In genomic region chr3:197734667-197735318, GRCh38 we compare ENCODE assay signal across 8 cellular contexts. TPM values are rescaled to one million over a fixed set of nuclear protein-coding genes. Genes with fewer than 3 reads are reported as not detected.
DNase-seq lines count a peak whose midpoint lies in the region; ATAC-seq lines count a peak whose summit lies in the region.

No MANE protein-coding gene starts in this region.

- H3K4me3 Mint-ChIP-seq in activated T-cell treated with anti-CD3 and anti-CD28 coated beads, Interleukin-2, amount 50 U/mL, for 72 hours = peak overlapping the region; percentile 52 to 53
- H3K4me3 Mint-ChIP-seq in T-helper 17 cell = peak overlapping the region; percentile 49
- peak overlapping the region; percentile 70 to 88 for H3K4me3 Mint-ChIP-seq in stimulated activated naive B cell treated with anti-CD40 and anti-IgM and Interleukin-4, amounts not matched to agents 10 μg/mL and 1 μg/mL and 100 μg/mL, for 72 hours

- H3K4me1 Mint-ChIP-seq in activated T-cell treated with anti-CD3 and anti-CD28 coated beads, Interleukin-2, amount 50 U/mL, for 72 hours (ENCODE audit: low read depth) = peaks cover 48% of the 10 kb centered on the region
- H3K4me1 Mint-ChIP-seq in T-helper 17 cell = peaks cover 38% of the 10 kb centered on the region
- H3K4me1 Mint-ChIP-seq in stimulated activated naive B cell treated with anti-CD40 and anti-IgM and Interleukin-4, amounts not matched to agents 10 μg/mL and 1 μg/mL and 100 μg/mL, for 72 hours = peaks cover 34 to 71% of the 10 kb centered on the region in 2 donors

- no peaks in the 10 kb centered on the region for H3K27me3 Mint-ChIP-seq in activated T-cell treated with anti-CD3 and anti-CD28 coated beads, Interleukin-2, amount 50 U/mL, for 72 hours (ENCODE audit: low read depth)
- no peaks in the 10 kb centered on the region for H3K27me3 Mint-ChIP-seq in T-helper 17 cell
- H3K27me3 Mint-ChIP-seq in stimulated activated naive B cell treated with anti-CD40 and anti-IgM and Interleukin-4, amounts not matched to agents 10 μg/mL and 1 μg/mL and 100 μg/mL, for 72 hours = no peaks in the 10 kb centered on the region

- ATAC-seq in activated T-cell treated with anti-CD3 and anti-CD28 coated beads, Interleukin-2, amount 50 U/mL, for 72 hours (replicated peaks in 1 of 2) = no peak
- ATAC-seq in HG03045 (IDR thresholded peaks at IDR 0.05; ENCODE audit: unreplicated experiment) (peak; percentile 40), T-helper 17 cell (no peak)
- ATAC-seq in stimulated activated naive B cell treated with anti-CD40 and anti-IgM and Interleukin-4, amounts not matched to agents 10 μg/mL and 1 μg/mL and 100 μg/mL, for 72 hours (replicated peaks) = peak; percentile 45 to 58

- no peaks in the 10 kb centered on the region for H3K9me3 Mint-ChIP-seq in activated T-cell treated with anti-CD3 and anti-CD28 coated beads, Interleukin-2, amount 50 U/mL, for 72 hours
- peaks cover 0 to 4% of the 10 kb centered on the region in 2 donors for H3K9me3 Mint-ChIP-seq in stimulated activated naive B cell treated with anti-CD40 and anti-IgM and Interleukin-4, amounts not matched to agents 10 μg/mL and 1 μg/mL and 100 μg/mL, for 72 hours

- DNase-seq in activated T-cell treated with anti-CD3 and anti-CD28 coated beads, Interleukin-2, amount 50 U/mL, for 72 hours = no peak
- no peak for DNase-seq in activated T-cell treated with anti-CD3 and anti-CD28 coated beads, Interleukin-2, amount 50 U/mL, for 1 hour
- no peak for DNase-seq in T-helper 17 cell
- DNase-seq in stimulated activated naive B cell treated with anti-CD40 and anti-IgM and Interleukin-4, amounts not matched to agents 10 μg/mL and 1 μg/mL and 100 μg/mL, for 72 hours = peak; percentile 44
- no peak for DNase-seq in COR-L47 (lab: John Stamatoyannopoulos, UW)
- DNase-seq in HuH-7.5 (ENCODE audit: low spot score) = no peak
- DNase-seq in activated CD4-positive, alpha-beta T cell treated with anti-CD3 and anti-CD28 coated beads, Interleukin-2, amount 50 U/mL, for 1 hour = no peak

- H3K36me3 Mint-ChIP-seq in activated T-cell treated with anti-CD3 and anti-CD28 coated beads, Interleukin-2, amount 50 U/mL, for 72 hours (ENCODE audit: insufficient read depth in 2 of 2) = peaks cover 1 to 2% of the 10 kb centered on the region in 2 donors
- H3K36me3 Mint-ChIP-seq in T-helper 17 cell (ENCODE audit: low read depth) = peaks cover 4% of the 10 kb centered on the region
- H3K36me3 Mint-ChIP-seq in stimulated activated naive B cell treated with anti-CD40 and anti-IgM and Interleukin-4, amounts not matched to agents 10 μg/mL and 1 μg/mL and 100 μg/mL, for 72 hours = peaks cover 42 to 58% of the 10 kb centered on the region in 2 donors

- no peak overlapping the region for H3K27ac Mint-ChIP-seq in activated T-cell treated with anti-CD3 and anti-CD28 coated beads, Interleukin-2, amount 50 U/mL, for 72 hours
- peak overlapping the region; percentile 37 for H3K27ac Mint-ChIP-seq in T-helper 17 cell
- peak overlapping the region; percentile 84 for H3K27ac Mint-ChIP-seq in stimulated activated naive B cell treated with anti-CD40 and anti-IgM and Interleukin-4, amounts not matched to agents 10 μg/mL and 1 μg/mL and 100 μg/mL, for 72 hours

- H3K9me3 ChIP-seq in T-helper 17 cell (ENCODE audit: control insufficient read depth, low read length, poor library complexity, severe bottlenecking) = no peaks in the 10 kb centered on the region

RNA-seq across cellular contexts. Expression of gene RUBCN, which starts 1.9 kb away (rescaled TPM):
- 10 to 100 TPM; 33.1 to 33.9 TPM for total RNA-seq in activated T-cell treated with anti-CD3 and anti-CD28 coated beads, Interleukin-2, amount 50 U/mL, for 72 hours
- 10 to 100 TPM; 40.2 to 41.7 TPM for total RNA-seq in T-helper 17 cell

RNA-seq across cellular contexts. Expression of gene FYTTD1, which starts 14.9 kb away (rescaled TPM):
- total RNA-seq in activated T-cell treated with anti-CD3 and anti-CD28 coated beads, Interleukin-2, amount 50 U/mL, for 72 hours = 10 to 100 TPM; 31.6 to 37.5 TPM
- total RNA-seq in T-helper 17 cell = 10 to 100 TPM; 52.0 to 67.1 TPM

RNA-seq across cellular contexts. Expression of gene LRCH3, which starts 56.3 kb away (rescaled TPM):
- total RNA-seq in activated T-cell treated with anti-CD3 and anti-CD28 coated beads, Interleukin-2, amount 50 U/mL, for 72 hours = 10 to 100 TPM; 67.2 to 68.1 TPM
- 10 to 100 TPM; 48.6 to 56.8 TPM for total RNA-seq in T-helper 17 cell

Comparison
In these comparisons a context has a peak if more than half of its experiments do, and no peak if none do; other contexts are left out.
1. ATAC-seq: peak in HG03045 (single experiment) and stimulated activated naive B cell treated with anti-CD40 and anti-IgM and Interleukin-4, amounts not matched to agents 10 μg/mL and 1 μg/mL and 100 μg/mL, for 72 hours (2 of 2); none in activated T-cell treated with anti-CD3 and anti-CD28 coated beads, Interleukin-2, amount 50 U/mL, for 72 hours (0 of 2) and T-helper 17 cell (single experiment).
2. Peak in every context shown above with its lines, with median percentiles within 50 percentile points of each other: H3K4me3 Mint-ChIP-seq.